Comparison of ENCODE assay signal across 1 cellular context in genomic region chr11:134124660-134125451, GRCh38.
TF ChIP-seq lines count a peak whose summit lies in the region.

No MANE protein-coding gene starts in this region.

TF ChIP-seq in GM23338, 12 proteins besides CTCF, POLR2A, EP300 and RAD21 (continued from another document):
- TF ChIP-seq ZNF462 (CRISPR knock-in tag; IDR thresholded peaks at IDR 0.05) (no peak), POLR2AphosphoS5 (IDR thresholded peaks at IDR 0.05; ENCODE audit: low read depth) (no peak), STAT1 (IDR thresholded peaks at IDR 0.05; ENCODE audit: unreplicated experiment) (no peak)
TF ChIP-seq in GM23338: peak in this region for 0.
